In genomic region chr15:74726774-74727164, GRCh38 we compare ENCODE assay signal across 9 cellular contexts. TPM values are rescaled to one million over a fixed set of nuclear protein-coding genes. Genes with fewer than 3 reads are reported as not detected.
DNase-seq lines count a peak whose midpoint lies in the region; ATAC-seq, FAIRE-seq and TF ChIP-seq lines count a peak whose summit lies in the region.
"Had no signal": no experiment of that assay in that cellular context is flagged by ENCODE, and none has a peak within 500 bp of the region (broad histone marks: within the 10 kb centered on the region; RNA-seq: fewer than 3 reads in every experiment).

No MANE protein-coding gene starts in this region.

- H3K9me3 ChIP-seq in CD4-positive, alpha-beta memory T cell (ENCODE audit: control insufficient read depth in 1 of 2, low read length in 2 of 2): no peaks in the 10 kb centered on the region
- H3K9me3 ChIP-seq in OCI-LY7 (ENCODE audit: low read length) (no peaks in the 10 kb centered on the region), endothelial cell of umbilical vein (replicated peaks; ENCODE audit: control insufficient read depth, insufficient read depth, low read length) (no peaks in the 10 kb centered on the region), osteoblast (ENCODE audit: low read depth, low read length) (no peaks in the 10 kb centered on the region)

- TF ChIP-seq POLR2A in endothelial cell of umbilical vein (IDR thresholded peaks at IDR 0.05; ENCODE audit: low read depth, low read length): no peak

- no peaks in the 10 kb centered on the region for H3K9me3 Mint-ChIP-seq in CD4-positive, alpha-beta memory T cell

- H3K4me1 ChIP-seq in CD4-positive, alpha-beta memory T cell (ENCODE audit: insufficient read depth, low read length): peaks cover 8% of the 10 kb centered on the region
- H3K4me1 ChIP-seq in OCI-LY7 (ENCODE audit: insufficient read depth, low read length, poor library complexity, severe bottlenecking): no peaks in the 10 kb centered on the region
- peaks cover 12% of the 10 kb centered on the region for H3K4me1 ChIP-seq in endothelial cell of umbilical vein (ENCODE audit: control insufficient read depth, extremely low read depth, insufficient read depth, low read length)
- H3K4me1 ChIP-seq in osteoblast (ENCODE audit: insufficient read depth, low read length): peaks cover 10% of the 10 kb centered on the region

- no peaks in the 10 kb centered on the region for H3K79me2 ChIP-seq in OCI-LY7 (ENCODE audit: insufficient read depth, low read depth, low read length)
- H3K79me2 ChIP-seq in endothelial cell of umbilical vein (ENCODE audit: control insufficient read depth, insufficient read depth, low read length): no peaks in the 10 kb centered on the region
- H3K79me2 ChIP-seq in osteoblast (ENCODE audit: insufficient read depth, low read length): no peaks in the 10 kb centered on the region

- H3K36me3 Mint-ChIP-seq in CD4-positive, alpha-beta memory T cell: peaks cover 0 to 1% of the 10 kb centered on the region in 2 donors

- CTCF ChIA-PET in CD4-positive, alpha-beta memory T cell (lab: Charles Lee; ENCODE audit: partially characterized antibody): no interaction called here
- CTCF ChIA-PET in OCI-LY7 (lab: Charles Lee; ENCODE audit: unreplicated experiment): no interaction called here
- CTCF ChIA-PET in endothelial cell of umbilical vein (lab: Charles Lee): interaction anchor here (1.2 kb wide), 1 partner anchor 44 kb away, joined by 3 read pairs; no protein-coding TSS in a partner anchor

- no peaks in the 10 kb centered on the region for H3K9me1 ChIP-seq in endothelial cell of umbilical vein (replicated peaks; ENCODE audit: control insufficient read depth, extremely low read depth, insufficient read depth, low read length)

- H3K4me3 ChIP-seq in CD4-positive, alpha-beta memory T cell (ENCODE audit: low read length in 2 of 2): peak overlapping the region in 1 of 2 donors; percentile 65
- H3K4me3 ChIP-seq in OCI-LY7 (ENCODE audit: low read depth, low read length, poor library complexity, severe bottlenecking) (no peak overlapping the region), endothelial cell of umbilical vein (replicated peaks in 1 of 3; ENCODE audit: insufficient read depth in 1 of 3, low read depth in 1 of 3, low read length in 3 of 3) (peak overlapping the region in 1 of 3 experiments; percentile 46), osteoblast (ENCODE audit: insufficient read depth, low read length) (peak overlapping the region; percentile 65)

- TF ChIP-seq CTCF in OCI-LY7 (conservative IDR thresholded peaks at IDR 0.05; ENCODE audit: low read length) (no peak), endothelial cell of umbilical vein (IDR thresholded peaks at IDR 0.05; ENCODE audit: extremely low read depth in 1 of 2, insufficient read depth in 1 of 2, low read depth in 1 of 2, low read length in 2 of 2) (no peak), osteoblast (IDR thresholded peaks at IDR 0.05; ENCODE audit: extremely low read depth, low read depth, low read length) (no peak)

- H3K27ac ChIP-seq in CD4-positive, alpha-beta memory T cell (ENCODE audit: low read depth, low read length): no peak overlapping the region
- H3K27ac ChIP-seq in OCI-LY7 (ENCODE audit: low read depth, low read length, poor library complexity, severe bottlenecking): no peak overlapping the region
- no peak overlapping the region for H3K27ac ChIP-seq in endothelial cell of umbilical vein (ENCODE audit: insufficient read depth, low read depth, low read length)
- no peak overlapping the region for H3K27ac ChIP-seq in osteoblast (ENCODE audit: low read depth, low read length)

- no peak for FAIRE-seq in endothelial cell of umbilical vein (lab: Jason Lieb, UNC)

- intact Hi-C loops in CD4-positive, alpha-beta memory T cell (cut with micrococcal nuclease): no loop called here
- intact Hi-C loops in OCI-LY7 (cut with micrococcal nuclease; ENCODE audit: unreplicated experiment): no loop called here
- intact Hi-C loops in endothelial cell of umbilical vein (cut with micrococcal nuclease): no loop called here

- peaks cover 6 to 13% (median 7%) of the 10 kb centered on the region in 4 donors for H3K4me1 Mint-ChIP-seq in CD4-positive, alpha-beta memory T cell

- H3K9me2 ChIP-seq in OCI-LY7 (ENCODE audit: insufficient read depth, low read length): no peaks in the 10 kb centered on the region

- peak overlapping the region; percentile 71 to 82 (median 74) for H3K4me3 Mint-ChIP-seq in CD4-positive, alpha-beta memory T cell

- H3K27me3 ChIP-seq in CD4-positive, alpha-beta memory T cell (ENCODE audit: insufficient read depth, low read length): no peaks in the 10 kb centered on the region
- H3K27me3 ChIP-seq in endothelial cell of umbilical vein (ENCODE audit: control insufficient read depth in 2 of 2, insufficient read depth in 2 of 2, low read length in 2 of 2) (no peaks in the 10 kb centered on the region), osteoblast (ENCODE audit: insufficient read depth, low read length) (peaks cover 73% of the 10 kb centered on the region)

- no peak overlapping the region for H2AFZ ChIP-seq in OCI-LY7 (ENCODE audit: low read length)
- peak overlapping the region; percentile 55 for H2AFZ ChIP-seq in endothelial cell of umbilical vein (ENCODE audit: low read depth, low read length)
- no peak overlapping the region for H2AFZ ChIP-seq in osteoblast (ENCODE audit: low read length)

- no peaks in the 10 kb centered on the region for H3K36me3 ChIP-seq in CD4-positive, alpha-beta memory T cell (ENCODE audit: insufficient read depth, low read length)
- H3K36me3 ChIP-seq in OCI-LY7 (ENCODE audit: insufficient read depth, low read length) (no peaks in the 10 kb centered on the region), endothelial cell of umbilical vein (ENCODE audit: control insufficient read depth in 2 of 2, extremely low read depth in 1 of 2, insufficient read depth in 2 of 2, low read length in 2 of 2) (no peaks in the 10 kb centered on the region), osteoblast (ENCODE audit: insufficient read depth, low read length) (no peaks in the 10 kb centered on the region)

- ATAC-seq in HG03520 (IDR thresholded peaks at IDR 0.05; ENCODE audit: unreplicated experiment) (no peak), HG03095 (IDR thresholded peaks at IDR 0.05; ENCODE audit: unreplicated experiment) (no peak), GM18858 (IDR thresholded peaks at IDR 0.05; ENCODE audit: unreplicated experiment) (no peak)

- BruUV-seq in OCI-LY7 (replicated peaks; lab: Mats Ljungman, UMichigan) (no TSS peak), endothelial cell of umbilical vein (replicated peaks; lab: Mats Ljungman, UMichigan) (TSS peak; percentile 52)

- DNase-seq in CD4-positive, alpha-beta memory T cell: no peak
- DNase-seq in OCI-LY7 (ENCODE audit: low spot score): no peak
- DNase-seq in endothelial cell of umbilical vein (ENCODE audit: low read depth, low spot score): no peak
- DNase-seq in osteoblast (ENCODE audit: insufficient read length, low spot score, missing footprints): peak; percentile 78
- no peak for DNase-seq in activated gamma-delta T cell (lab: John Stamatoyannopoulos, UW)

- dilution Hi-C loops in endothelial cell of umbilical vein (cut with MboI; ENCODE audit: extremely low pct_ligation_motif_present, low sequenced_read_pairs): no loop called here

- H3K9ac ChIP-seq in endothelial cell of umbilical vein (replicated peaks; ENCODE audit: extremely low read depth, insufficient read depth, low read length): no peak overlapping the region

- POLR2A ChIA-PET in CD4-positive, alpha-beta memory T cell (lab: Charles Lee; ENCODE audit: partially characterized antibody): interaction anchor here (0.6 to 1.5 kb wide), 2 partner anchors 42 to 211 kb away, joined by 3 to 4 read pairs; partner anchors contain the start of gene COX5A
- POLR2A ChIA-PET in OCI-LY7 (lab: Charles Lee) (no interaction called here), endothelial cell of umbilical vein (lab: Charles Lee) (no interaction called here)

- H3K27ac Mint-ChIP-seq in CD4-positive, alpha-beta memory T cell: peak overlapping the region in 1 of 7 donors; percentile 4

- peaks cover 2 to 15% of the 10 kb centered on the region in 2 donors for H3K27me3 Mint-ChIP-seq in CD4-positive, alpha-beta memory T cell

- H3K4me2 ChIP-seq in OCI-LY7 (ENCODE audit: low read length): peak overlapping the region; percentile 33; the same call in 1 of the 2 replicates
- peak overlapping the region; percentile 40 for H3K4me2 ChIP-seq in endothelial cell of umbilical vein (ENCODE audit: insufficient read depth, low read length)
- peak overlapping the region; percentile 78 for H3K4me2 ChIP-seq in osteoblast (ENCODE audit: insufficient read depth, low read length)

- H4K20me1 ChIP-seq in OCI-LY7 (ENCODE audit: insufficient read depth, low read length): no peaks in the 10 kb centered on the region
- H4K20me1 ChIP-seq in endothelial cell of umbilical vein (replicated peaks; ENCODE audit: control insufficient read depth, extremely low read depth, insufficient read depth, low read length): no peaks in the 10 kb centered on the region
- no peaks in the 10 kb centered on the region for H4K20me1 ChIP-seq in osteoblast (ENCODE audit: insufficient read depth, low read length)

RNA-seq across cellular contexts. Expression of gene CYP1A1, which starts 1.4 kb away (rescaled TPM):
- under 1 TPM; 0.11 to 0.26 TPM for total RNA-seq in CD4-positive, alpha-beta memory T cell
- not detected for polyA plus RNA-seq in CD4-positive, alpha-beta memory T cell
- total RNA-seq in OCI-LY7 (2014; rRNA removed; shearing (Covaris generic)): not detected in 2 replicates
- total RNA-seq in OCI-LY7 (2022) (0.22 and 0.29 TPM in 2 replicates), endothelial cell of umbilical vein (5.8 and 7.6 TPM in 2 replicates), osteoblast (0.36 TPM in 1 of 2 replicates, not detected in the other)
- 12.8 and 13.1 TPM in 2 replicates for polyA plus RNA-seq in endothelial cell of umbilical vein
- polyA plus RNA-seq in endothelial cell of umbilical vein (2011; cell fraction: cytosol; rRNA removed): 6.8 and 11.5 TPM in 2 replicates
- 4.7 and 8.1 TPM in 2 replicates for polyA plus RNA-seq in endothelial cell of umbilical vein (2011; cell fraction: nucleus; rRNA removed)
- polyA plus RNA-seq in endothelial cell of umbilical vein (2012): 1.6 and 3.4 TPM in 2 replicates
- 13.4 and 14.0 TPM in 2 replicates for polyA minus RNA-seq in endothelial cell of umbilical vein
- polyA minus RNA-seq in endothelial cell of umbilical vein (2011; cell fraction: cytosol; rRNA and poly(A)+ RNA removed): 1.5 TPM
- 2.7 and 4.4 TPM in 2 replicates for polyA minus RNA-seq in endothelial cell of umbilical vein (2011; cell fraction: nucleus; rRNA and poly(A)+ RNA removed)

RNA-seq across cellular contexts. Expression of gene CYP1A2, which starts 21.9 kb away (rescaled TPM):
- not detected for total RNA-seq in CD4-positive, alpha-beta memory T cell
- polyA plus RNA-seq in CD4-positive, alpha-beta memory T cell: not detected
- not detected in 2 replicates for total RNA-seq in OCI-LY7 (2014; rRNA removed; shearing (Covaris generic))
- not detected in 2 replicates for total RNA-seq in OCI-LY7 (2022)
- total RNA-seq in endothelial cell of umbilical vein: not detected in 2 replicates
- polyA plus RNA-seq in endothelial cell of umbilical vein: not detected in 2 replicates
- polyA plus RNA-seq in endothelial cell of umbilical vein (2011; cell fraction: cytosol; rRNA removed): not detected in 2 replicates
- not detected in 2 replicates for polyA plus RNA-seq in endothelial cell of umbilical vein (2011; cell fraction: nucleus; rRNA removed)
- not detected in 2 replicates for polyA plus RNA-seq in endothelial cell of umbilical vein (2012)
- not detected in 2 replicates for polyA minus RNA-seq in endothelial cell of umbilical vein
- polyA minus RNA-seq in endothelial cell of umbilical vein (2011; cell fraction: cytosol; rRNA and poly(A)+ RNA removed): not detected
- not detected in 2 replicates for polyA minus RNA-seq in endothelial cell of umbilical vein (2011; cell fraction: nucleus; rRNA and poly(A)+ RNA removed)
- not detected in 2 replicates for total RNA-seq in osteoblast
- total RNA-seq: T-helper 2 cell treated with Interferon-gamma antibody and Interleukin-4, amounts not matched to agents 100 ng/mL and 5 ng/mL, for 36 hours had no signal

RNA-seq across cellular contexts. Expression of gene EDC3, which starts 30.9 kb away (rescaled TPM):
- total RNA-seq in CD4-positive, alpha-beta memory T cell: 10 to 100 TPM; 40.6 to 40.7 TPM
- polyA plus RNA-seq in CD4-positive, alpha-beta memory T cell: 10 to 100 TPM; 22.9 to 28.2 TPM
- total RNA-seq in OCI-LY7 (2014; rRNA removed; shearing (Covaris generic)): 13.4 and 15.1 TPM in 2 replicates
- 43.5 and 51.4 TPM in 2 replicates for total RNA-seq in OCI-LY7 (2022)
- total RNA-seq in endothelial cell of umbilical vein: 52.7 and 56.5 TPM in 2 replicates
- polyA plus RNA-seq in endothelial cell of umbilical vein: 55.9 and 61.1 TPM in 2 replicates
- polyA plus RNA-seq in endothelial cell of umbilical vein (2011; cell fraction: cytosol; rRNA removed): 39.7 and 40.6 TPM in 2 replicates
- polyA plus RNA-seq in endothelial cell of umbilical vein (2011; cell fraction: nucleus; rRNA removed): 83.4 and 98.0 TPM in 2 replicates
- polyA plus RNA-seq in endothelial cell of umbilical vein (2012): 30.9 and 33.4 TPM in 2 replicates
- polyA minus RNA-seq in endothelial cell of umbilical vein: 126 and 146 TPM in 2 replicates
- polyA minus RNA-seq in endothelial cell of umbilical vein (2011; cell fraction: cytosol; rRNA and poly(A)+ RNA removed): 41.5 TPM
- polyA minus RNA-seq in endothelial cell of umbilical vein (2011; cell fraction: nucleus; rRNA and poly(A)+ RNA removed): 51.3 and 65.7 TPM in 2 replicates
- 9.8 and 11.2 TPM in 2 replicates for total RNA-seq in osteoblast

RNA-seq across cellular contexts. Expression of gene CSK, which starts 55.1 kb away (rescaled TPM):
- total RNA-seq in CD4-positive, alpha-beta memory T cell: 100 to 1,000 TPM; 234 to 247 TPM
- polyA plus RNA-seq in CD4-positive, alpha-beta memory T cell: 100 to 1,000 TPM in 1 of 2 donors, 10 to 100 TPM in 1; 72.5 to 125 TPM
- 106 and 112 TPM in 2 replicates for total RNA-seq in OCI-LY7 (2014; rRNA removed; shearing (Covaris generic))
- 318 and 355 TPM in 2 replicates for total RNA-seq in OCI-LY7 (2022)
- total RNA-seq in endothelial cell of umbilical vein: 89.1 and 104 TPM in 2 replicates
- polyA plus RNA-seq in endothelial cell of umbilical vein: 41.2 and 42.1 TPM in 2 replicates
- polyA plus RNA-seq in endothelial cell of umbilical vein (2011; cell fraction: cytosol; rRNA removed): 44.6 and 56.0 TPM in 2 replicates
- 95.9 and 99.5 TPM in 2 replicates for polyA plus RNA-seq in endothelial cell of umbilical vein (2011; cell fraction: nucleus; rRNA removed)
- 52.0 and 52.2 TPM in 2 replicates for polyA plus RNA-seq in endothelial cell of umbilical vein (2012)
- 41.5 and 54.3 TPM in 2 replicates for polyA minus RNA-seq in endothelial cell of umbilical vein
- 37.0 TPM for polyA minus RNA-seq in endothelial cell of umbilical vein (2011; cell fraction: cytosol; rRNA and poly(A)+ RNA removed)
- 26.4 and 36.6 TPM in 2 replicates for polyA minus RNA-seq in endothelial cell of umbilical vein (2011; cell fraction: nucleus; rRNA and poly(A)+ RNA removed)
- 30.6 and 31.5 TPM in 2 replicates for total RNA-seq in osteoblast
